ENCODE assay signal across 13 cellular contexts in the genomic region with DNA sequence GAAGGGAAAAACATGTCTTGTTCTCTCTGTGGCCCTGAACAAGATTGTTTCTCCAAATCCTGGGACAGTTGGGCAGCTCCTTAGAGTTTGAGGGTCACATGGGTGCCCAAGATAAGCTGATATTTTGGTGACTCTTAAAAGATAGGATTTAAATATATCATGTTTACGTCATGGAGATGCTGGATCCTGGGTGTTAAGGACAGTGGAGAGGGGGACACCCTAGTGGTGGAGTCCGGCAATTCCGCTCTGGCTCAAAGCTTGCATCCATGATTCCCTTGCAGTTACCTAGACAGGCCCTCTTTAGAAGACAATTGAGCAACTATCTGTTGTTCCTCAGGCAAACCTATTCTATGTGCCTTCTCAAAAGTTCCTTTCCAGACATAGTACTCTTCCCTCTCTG.
DNase-seq lines count a peak whose midpoint lies in the region; ATAC-seq and TF ChIP-seq lines count a peak whose summit lies in the region.
"Had no signal": no experiment of that assay in that cellular context is flagged by ENCODE, and none has a peak within 500 bp of the region (broad histone marks: within the 10 kb centered on the region; RNA-seq: fewer than 3 reads in every experiment).

No MANE protein-coding gene starts in this region.

- dilution Hi-C loops in mammary epithelial cell (cut with HindIII; ENCODE audit: low sequenced_read_pairs) = no loop called here

- H3K27me3 ChIP-seq in Loucy (ENCODE audit: insufficient read depth, low read length, poor library complexity, severe bottlenecking) (peaks cover 4% of the 10 kb centered on the region), mammary epithelial cell (ENCODE audit: insufficient read depth, low read length) (no peaks in the 10 kb centered on the region)
- H3K27me3 ChIP-seq: ascending aorta had no signal

- intact Hi-C loops in mammary epithelial cell (cut with micrococcal nuclease) = no loop called here

- H3F3A ChIP-seq in Loucy (ENCODE audit: low read depth) = no peaks in the 10 kb centered on the region

- no peak overlapping the region for H3K27ac ChIP-seq in mammary epithelial cell (ENCODE audit: insufficient read depth, low read depth, low read length)
- H3K27ac ChIP-seq: ascending aorta, neutrophil had no signal

- peaks cover 47% of the 10 kb centered on the region for H3K27me3 Mint-ChIP-seq in neural crest cell (ENCODE audit: low read depth)

- 91% methylated on average over 3 of the region's 3 CpGs for WGBS in mammary epithelial cell (ENCODE audit: low coverage, missing lambda C conversion rate)

- in situ Hi-C loops in mammary epithelial cell (cut with MboI; ENCODE audit: low sequenced_read_pairs in 2 of 2) = no loop called here

- H3K36me3 Mint-ChIP-seq in neural crest cell (ENCODE audit: low read depth) = no peaks in the 10 kb centered on the region
- H3K36me3 Mint-ChIP-seq: stimulated activated naive B cell treated with anti-CD40 and anti-IgM and Interleukin-4, amounts not matched to agents 10 μg/mL and 1 μg/mL and 100 μg/mL, for 72 hours had no signal

- H3K9me3 Mint-ChIP-seq in neural crest cell = no peaks in the 10 kb centered on the region

- CTCF ChIA-PET in mammary epithelial cell (lab: Charles Lee; ENCODE audit: low non-redundant PET) = no interaction called here

- peaks cover 19% of the 10 kb centered on the region for H3K4me1 Mint-ChIP-seq in neural crest cell

- no TSS peak for BruUV-seq in mammary epithelial cell (replicated peaks; lab: Mats Ljungman, UMichigan)

- no peak overlapping the region for H3K4me3 Mint-ChIP-seq in neural crest cell
- H3K4me3 Mint-ChIP-seq: stimulated activated naive B cell treated with anti-CD40 and anti-IgM and Interleukin-4, amounts not matched to agents 10 μg/mL and 1 μg/mL and 100 μg/mL, for 72 hours had no signal

- H2AFZ ChIP-seq in Loucy (ENCODE audit: low read length) (no peak overlapping the region), mammary epithelial cell (ENCODE audit: low read depth, low read length) (no peak overlapping the region)

- no peak overlapping the region for H3K27ac Mint-ChIP-seq in neural crest cell (ENCODE audit: unreplicated experiment)
- H3K27ac Mint-ChIP-seq: stimulated activated naive B cell treated with anti-CD40 and anti-IgM and Interleukin-4, amounts not matched to agents 10 μg/mL and 1 μg/mL and 100 μg/mL, for 72 hours had no signal

- H3K9me3 ChIP-seq in Loucy (ENCODE audit: insufficient read depth, low read depth, low read length) (no peaks in the 10 kb centered on the region), mammary epithelial cell (replicated peaks; ENCODE audit: insufficient read depth, low read length) (no peaks in the 10 kb centered on the region)
- H3K9me3 ChIP-seq: ascending aorta, neutrophil had no signal

- H3K4me3 ChIP-seq in GM12865 (ENCODE audit: low read depth, low read length) (no peak overlapping the region), Loucy (ENCODE audit: low read length, poor library complexity, severe bottlenecking) (no peak overlapping the region), mammary epithelial cell (replicated peaks in 1 of 3; ENCODE audit: insufficient read depth in 1 of 3, low read depth in 2 of 3, low read length in 3 of 3) (no peak overlapping the region)
- H3K4me3 ChIP-seq: ascending aorta had no signal

- DNase-seq in GM12865 (ENCODE audit: low read depth) (peak; percentile 8), mammary epithelial cell (no peak), neural crest cell (ENCODE audit: low read depth, low spot score) (no peak), NCI-H1105 treated with DMSO at 0.1 percent for 48 hours (lab: John Stamatoyannopoulos, UW) (no peak), HK-2 (ENCODE audit: unreplicated experiment) (no peak)
- DNase-seq in activated CD4-positive, alpha-beta T cell treated with anti-CD3 and anti-CD28 coated beads, Interleukin-2, amount 50 U/mL, for 1 hour = no peak
- DNase-seq: DMS79 treated with DMSO at 0.1 percent for 48 hours; stimulated activated naive B cell treated with anti-CD40 and anti-IgM and Interleukin-4, amounts not matched to agents 10 μg/mL and 1 μg/mL and 100 μg/mL, for 72 hours had no signal

- H4K20me1 ChIP-seq in Loucy (ENCODE audit: insufficient read depth, low read length, poor library complexity, severe bottlenecking) (no peaks in the 10 kb centered on the region), mammary epithelial cell (ENCODE audit: insufficient read depth, low read length) (no peaks in the 10 kb centered on the region)

- H3K9me2 ChIP-seq in Loucy (replicated peaks; ENCODE audit: low read depth, low read length) = no peaks in the 10 kb centered on the region

- ATAC-seq in GM19324 (IDR thresholded peaks at IDR 0.05; ENCODE audit: low FRiP score, unreplicated experiment) = no peak
- ATAC-seq: esophagus mucosa; stimulated activated naive B cell treated with anti-CD40 and anti-IgM and Interleukin-4, amounts not matched to agents 10 μg/mL and 1 μg/mL and 100 μg/mL, for 72 hours had no signal

- H3K36me3 ChIP-seq in Loucy (ENCODE audit: insufficient read depth, low read length) = no peaks in the 10 kb centered on the region
- H3K36me3 ChIP-seq in mammary epithelial cell (ENCODE audit: insufficient read depth, low read length) = no peaks in the 10 kb centered on the region
- H3K36me3 ChIP-seq: ascending aorta, neutrophil had no signal

- no peak overlapping the region for H3K4me2 ChIP-seq in Loucy (ENCODE audit: low read depth, low read length, poor library complexity, severe bottlenecking)
- H3K4me2 ChIP-seq in mammary epithelial cell (ENCODE audit: insufficient read depth, low read depth, low read length) = no peak overlapping the region

- H3K4me1 ChIP-seq in Loucy (ENCODE audit: insufficient read depth, low read length, poor library complexity, severe bottlenecking) (no peaks in the 10 kb centered on the region), mammary epithelial cell (ENCODE audit: insufficient read depth, low read length) (no peaks in the 10 kb centered on the region)
- H3K4me1 ChIP-seq: ascending aorta had no signal

- no peak overlapping the region for H3K9ac ChIP-seq in Loucy (ENCODE audit: low read depth, low read length, poor library complexity, severe bottlenecking)
- no peak overlapping the region for H3K9ac ChIP-seq in mammary epithelial cell (ENCODE audit: insufficient read depth, low read length)

- TF ChIP-seq CTCF in GM12865 (IDR thresholded peaks at IDR 0.05; ENCODE audit: insufficient read depth, low read depth, low read length, missing control alignments) = peak; percentile 15
- peak; percentile 57 for TF ChIP-seq CTCF in Loucy (conservative IDR thresholded peaks at IDR 0.05; ENCODE audit: low read length)
- peak; percentile 24 for TF ChIP-seq CTCF in mammary epithelial cell (conservative IDR thresholded peaks at IDR 0.05 in 1 of 2, IDR thresholded peaks at IDR 0.05 in 1 of 2; ENCODE audit: extremely low read depth in 1 of 2, insufficient read depth in 1 of 2, low read depth in 1 of 2, low read length in 2 of 2)
- peak; percentile 48 for TF ChIP-seq CTCF in neural crest cell (conservative IDR thresholded peaks at IDR 0.05)

- H3K79me2 ChIP-seq in Loucy (ENCODE audit: insufficient read depth, low read length) (no peaks in the 10 kb centered on the region), mammary epithelial cell (ENCODE audit: insufficient read depth, low read length) (no peaks in the 10 kb centered on the region)
